31 cellular contexts compared by ENCODE assay signal in genomic region chr7:149060161-149060560, GRCh38. TPM values are rescaled to one million over a fixed set of nuclear protein-coding genes. Genes with fewer than 3 reads are reported as not detected.
DNase-seq lines count a peak whose midpoint lies in the region; FAIRE-seq and TF ChIP-seq lines count a peak whose summit lies in the region.
"Had no signal": no experiment of that assay in that cellular context is flagged by ENCODE, and none has a peak within 500 bp of the region (broad histone marks: within the 10 kb centered on the region; RNA-seq: fewer than 3 reads in every experiment).

No MANE protein-coding gene starts in this region.

- intact Hi-C loops in Calu3 (cut with micrococcal nuclease; ENCODE audit: unreplicated experiment) (no loop called here), testis (cut with DNase I; ENCODE audit: low total_unique reads) (no loop called here), kidney (cut with DNase I) (no loop called here)

- peak overlapping the region; percentile 78 for H3K27ac ChIP-seq in SK-N-MC
- no peak overlapping the region for H3K27ac ChIP-seq in testis
- no peak overlapping the region for H3K27ac ChIP-seq in kidney (ENCODE audit: low read depth in 2 of 2, low read length in 2 of 2)
- H3K27ac ChIP-seq: ascending aorta, stomach, tibial nerve had no signal

- H3K4me3 Mint-ChIP-seq in Calu3 (ENCODE audit: low read depth, unreplicated experiment) = no peak overlapping the region
- no peak overlapping the region for H3K4me3 Mint-ChIP-seq in HFFc6
- H3K4me3 Mint-ChIP-seq: activated CD8-positive, alpha-beta T cell treated with anti-CD3 and anti-CD28 coated beads, Interleukin-2, amount 10 ng/mL, durations not matched to agents 7 days and 5 days; B cell; CD8-positive, alpha-beta memory T cell had no signal

- TF ChIP-seq CTCF in Calu3 (IDR thresholded peaks at IDR 0.05; ENCODE audit: unreplicated experiment) (no peak), choroid plexus epithelial cell (conservative IDR thresholded peaks at IDR 0.05; ENCODE audit: low read depth, low read length) (no peak), HFFc6 (IDR thresholded peaks at IDR 0.05) (no peak), testis (IDR thresholded peaks at IDR 0.05) (no peak), kidney (IDR thresholded peaks at IDR 0.05; ENCODE audit: borderline replicate concordance, extremely low read depth, insufficient read depth) (no peak)

- H3K9me3 Mint-ChIP-seq in Calu3 (ENCODE audit: low read depth, unreplicated experiment) = peaks cover 2% of the 10 kb centered on the region
- H3K9me3 Mint-ChIP-seq in HFFc6 = no peaks in the 10 kb centered on the region
- H3K9me3 Mint-ChIP-seq: activated naive CD4-positive, alpha-beta T cell treated with anti-CD3 and anti-CD28 coated beads, Interleukin-2, amount 50 U/mL, for 72 hours; activated T-helper 2 cell treated with anti-CD3 and anti-CD28 coated beads, Interferon-gamma antibody, Interleukin-2, Interleukin-4, amounts not matched to agents 10 μg/mL and 5 μg/mL and 100 μg/mL, durations not matched to agents 14 hours and 24 hours and 36 hours; CD8-positive, alpha-beta memory T cell; naive B cell had no signal

- H3K36me3 ChIP-seq in SK-N-MC (ENCODE audit: insufficient read depth, low read length) = no peaks in the 10 kb centered on the region
- no peaks in the 10 kb centered on the region for H3K36me3 ChIP-seq in testis (ENCODE audit: low read depth, missing control alignments)
- H3K36me3 ChIP-seq in kidney (ENCODE audit: control insufficient read depth in 1 of 2, insufficient read depth in 2 of 2, low read length in 2 of 2) = no peaks in the 10 kb centered on the region
- H3K36me3 ChIP-seq: ascending aorta, stomach, tibial nerve had no signal

- CTCF ChIA-PET in Calu3 (lab: Charles Lee) = interaction anchor here (0.6 to 1.1 kb wide), 2 partner anchors 9 to 11 kb away, joined by 4 read pairs; no protein-coding TSS in a partner anchor

- no peaks in the 10 kb centered on the region for H3K27me3 Mint-ChIP-seq in Calu3 (ENCODE audit: unreplicated experiment)
- peaks cover under 1% of the 10 kb centered on the region; the same call in 1 of the 2 replicates for H3K27me3 Mint-ChIP-seq in HFFc6 (ENCODE audit: insufficient read depth)
- H3K27me3 Mint-ChIP-seq: B cell; CD8-positive, alpha-beta memory T cell; naive B cell had no signal

- no TSS peak for BruUV-seq in Calu3 (replicated peaks; lab: Mats Ljungman, UMichigan)

- DNase-seq in Calu3 (no peak), SK-N-MC (ENCODE audit: low read depth, low spot score) (peak; percentile 68), choroid plexus epithelial cell (ENCODE audit: low read depth) (peak; percentile 49), iris pigment epithelial cell (ENCODE audit: low read depth) (peak; percentile 59), HFFc6 (no peak), testis (no peak), NCI-H2081 treated with DMSO at 0.1 percent for 48 hours (lab: John Stamatoyannopoulos, UW) (no peak), kidney (no peak)
- DNase-seq: activated CD4-positive, alpha-beta T cell treated with anti-CD3 and anti-CD28 coated beads for 1 hour; activated CD8-positive, alpha-beta T cell treated with anti-CD3 and anti-CD28 coated beads, Interleukin-2, amount 10 ng/mL, durations not matched to agents 7 days and 5 days; CD8-positive, alpha-beta memory T cell; cerebellar nuclear complex; KBM-7; left ventricle myocardium superior; MM.1S; naive B cell; NCI-H1417 treated with DMSO at 0.1 percent for 48 hours; NCI-H2107; NCI-H446; NCI-H774; retina; stomach; T-helper 2 cell had no signal

- no peak for FAIRE-seq in kidney (lab: Jason Lieb, UNC)
- FAIRE-seq: frontal cortex, H1 had no signal

- no peaks in the 10 kb centered on the region for H3K27me3 ChIP-seq in testis
- H3K27me3 ChIP-seq: ascending aorta, stomach, tibial nerve had no signal

- H3K4me1 Mint-ChIP-seq in Calu3 (ENCODE audit: low read depth, unreplicated experiment) (peaks cover 8% of the 10 kb centered on the region), HFFc6 (ENCODE audit: low read depth) (0 out of 2 replicates have a peak, but pooled peaks cover 4% of the 10 kb centered on the region)

- H3K27ac Mint-ChIP-seq in Calu3 (ENCODE audit: unreplicated experiment) (peak overlapping the region; percentile 56), HFFc6 (no peak overlapping the region)
- H3K27ac Mint-ChIP-seq: activated CD8-positive, alpha-beta T cell treated with anti-CD3 and anti-CD28 coated beads, Interleukin-2, amount 10 ng/mL, durations not matched to agents 7 days and 5 days; activated naive CD4-positive, alpha-beta T cell treated with anti-CD3 and anti-CD28 coated beads, Interleukin-2, amount 50 U/mL, for 72 hours; activated T-helper 2 cell treated with anti-CD3 and anti-CD28 coated beads, Interferon-gamma antibody, Interleukin-2, Interleukin-4, amounts not matched to agents 10 μg/mL and 5 μg/mL and 100 μg/mL, durations not matched to agents 14 hours and 24 hours and 36 hours; B cell had no signal

- H3K4me1 ChIP-seq in testis (no peaks in the 10 kb centered on the region), kidney (ENCODE audit: control insufficient read depth in 1 of 2, insufficient read depth in 1 of 2, low read depth in 1 of 2, low read length in 2 of 2) (no peaks in the 10 kb centered on the region)
- H3K4me1 ChIP-seq: ascending aorta had no signal

- H3K9me3 ChIP-seq in SK-N-MC (ENCODE audit: low read depth, low read length) (no peaks in the 10 kb centered on the region), testis (no peaks in the 10 kb centered on the region), kidney (ENCODE audit: control insufficient read depth in 1 of 2, low read length in 2 of 2) (no peaks in the 10 kb centered on the region)
- H3K9me3 ChIP-seq: ascending aorta, stomach, tibial nerve had no signal

- H3K36me3 Mint-ChIP-seq in Calu3 (ENCODE audit: insufficient read depth, unreplicated experiment) (peaks cover 17% of the 10 kb centered on the region), HFFc6 (ENCODE audit: low read depth) (no peaks in the 10 kb centered on the region)
- H3K36me3 Mint-ChIP-seq: activated naive CD4-positive, alpha-beta T cell treated with anti-CD3 and anti-CD28 coated beads, Interleukin-2, amount 50 U/mL, for 72 hours; naive B cell had no signal

- 40 to 65% methylated on average over 1 of the region's 1 CpG for WGBS in testis, 2 donors

- no peak for TF ChIP-seq POLR2A in testis (IDR thresholded peaks at IDR 0.05)

- H3K9ac ChIP-seq in SK-N-MC (ENCODE audit: insufficient read length) (peak overlapping the region; percentile 46), kidney (ENCODE audit: low read length in 2 of 2) (no peak overlapping the region)

- H3K4me3 ChIP-seq in SK-N-MC (no peak overlapping the region), choroid plexus epithelial cell (ENCODE audit: low read depth, low read length) (no peak overlapping the region), testis (no peak overlapping the region), kidney (ENCODE audit: low read length in 2 of 2) (no peak overlapping the region)
- H3K4me3 ChIP-seq: ascending aorta, skin epidermis, stomach, tibial nerve had no signal

RNA-seq across cellular contexts. Expression of gene ZNF786, which starts 30.4 kb away (rescaled TPM):
- total RNA-seq in Calu3 (2022) (9.8 and 10.9 TPM in 2 replicates), testis (1 to 10 TPM; 8.3 to 8.8 TPM), kidney (8.0 TPM)
- total RNA-seq in HFFc6 (2021; fragmentation: NEBNext Ultra II Directional; extraction: Animal tissue kit (Norgen Biotek cat#: 25700)) = 1 to 10 TPM; 3.5 to 4.8 (median 3.9) TPM
- polyA plus RNA-seq in testis (ENCODE audit: insufficient read depth, low read depth, low replicate concordance) (2.6 TPM), kidney (ENCODE audit: insufficient read depth, low read depth, low replicate concordance) (2.6 TPM)

RNA-seq across cellular contexts. Expression of gene PDIA4, which starts 31.9 kb away (rescaled TPM):
- total RNA-seq in Calu3 (2022) (332 and 351 TPM in 2 replicates), testis (10 to 100 TPM; 59.3 to 86.5 TPM), kidney (159 TPM)
- 100 to 1,000 TPM; 185 to 210 (median 200) TPM for total RNA-seq in HFFc6 (2021; fragmentation: NEBNext Ultra II Directional; extraction: Animal tissue kit (Norgen Biotek cat#: 25700))
- polyA plus RNA-seq in testis (ENCODE audit: insufficient read depth, low read depth, low replicate concordance) (67.1 TPM), kidney (ENCODE audit: insufficient read depth, low read depth, low replicate concordance) (69.9 TPM)

Comparison
In these comparisons a context has a peak if more than half of its experiments do, and no peak if none do; other contexts are left out.
1. DNase-seq: peak in SK-N-MC (single experiment), choroid plexus epithelial cell (single experiment) and iris pigment epithelial cell (single experiment); none in Calu3 (single experiment), HFFc6 (single experiment), testis (single experiment), NCI-H2081 treated with DMSO at 0.1 percent for 48 hours (single experiment) and kidney (single experiment).